ENCODE assay signal across 8 cellular contexts in the genomic region with DNA sequence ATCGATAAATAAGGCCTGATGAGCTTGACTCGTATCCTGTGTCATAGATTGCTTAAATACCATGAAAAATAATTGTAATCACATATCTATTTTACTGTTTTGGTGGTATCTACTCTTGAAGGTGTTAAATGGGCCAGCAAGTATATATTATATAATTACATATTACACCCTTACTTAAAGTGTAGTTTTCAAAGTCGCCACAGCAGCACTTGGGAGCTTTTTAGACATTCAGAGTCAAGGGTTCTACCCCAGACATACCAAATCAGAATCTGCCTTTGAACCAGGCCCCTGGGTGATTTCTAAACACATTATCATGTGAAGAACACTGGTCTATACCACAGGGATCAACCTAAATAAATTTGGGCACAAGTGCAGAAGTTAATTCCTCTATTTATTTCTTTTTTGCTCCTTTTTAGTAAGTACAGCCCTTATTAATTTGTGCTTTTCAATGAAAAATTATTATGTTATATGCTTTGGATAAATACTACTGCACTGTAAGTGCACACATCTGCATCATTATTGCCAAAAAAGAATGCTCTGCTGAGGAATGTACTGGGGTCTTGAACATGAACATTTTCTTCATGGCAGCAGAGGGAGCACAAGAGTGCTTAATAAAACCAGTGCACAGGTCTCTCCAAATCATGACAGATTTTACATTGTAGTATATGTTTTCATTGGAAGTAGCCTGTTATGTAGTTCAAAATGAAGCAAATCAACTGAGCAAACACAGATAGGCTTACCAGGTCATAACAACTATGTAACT. TPM values are rescaled to one million over a fixed set of nuclear protein-coding genes. Genes with fewer than 3 reads are reported as not detected.
DNase-seq lines count a peak whose midpoint lies in the region; ATAC-seq and TF ChIP-seq lines count a peak whose summit lies in the region.

No MANE protein-coding gene starts in this region.

- TF ChIP-seq EP300 in sigmoid colon (IDR thresholded peaks at IDR 0.05): no peak

- H3K4me1 ChIP-seq in sigmoid colon (peaks cover 0 to 67% (median 53%) of the 10 kb centered on the region in 4 donors), prostate gland (replicated peaks) (peaks cover 7% of the 10 kb centered on the region)

- H3K9me3 ChIP-seq in sigmoid colon (no peaks in the 10 kb centered on the region), prostate gland (no peaks in the 10 kb centered on the region)

- no peak for TF ChIP-seq POLR2A in sigmoid colon (IDR thresholded peaks at IDR 0.05)
- no peak for TF ChIP-seq POLR2A in prostate gland (IDR thresholded peaks at IDR 0.05)

- H3K4me3 ChIP-seq in choroid plexus epithelial cell (ENCODE audit: low read depth, low read length): no peak overlapping the region
- H3K4me3 ChIP-seq in sigmoid colon: no peak overlapping the region
- H3K4me3 ChIP-seq in prostate gland: no peak overlapping the region

- intact Hi-C loops in sigmoid colon (cut with DNase I) (loop anchor here (2.0 to 10.0 kb wide), 4 partner anchors 200 to 943 kb away; partner anchors contain the start of gene NUP153), prostate gland (cut with DNase I) (loop anchor here (2.0 to 10.0 kb wide), 2 partner anchors 322 to 360 kb away; no protein-coding TSS in a partner anchor)

- H3K27me3 ChIP-seq in sigmoid colon (no peaks in the 10 kb centered on the region), prostate gland (replicated peaks; ENCODE audit: insufficient read depth) (no peaks in the 10 kb centered on the region)

- DNase-seq in NCI-H2171 treated with DMSO at 0.1 percent for 48 hours (lab: John Stamatoyannopoulos, UW): peak; percentile 4
- DNase-seq in NCI-H2171 (lab: John Stamatoyannopoulos, UW): no peak
- DNase-seq in NCI-H748 treated with DMSO at 0.1 percent for 48 hours (lab: John Stamatoyannopoulos, UW): peak; percentile 39
- DNase-seq in choroid plexus epithelial cell (ENCODE audit: low read depth): peak; percentile 83
- no peak for DNase-seq in sigmoid colon
- DNase-seq in NCI-H1694 (lab: John Stamatoyannopoulos, UW): no peak
- no peak for DNase-seq in prostate gland (ENCODE audit: low spot score)

- TF ChIP-seq CTCF in choroid plexus epithelial cell (conservative IDR thresholded peaks at IDR 0.05; ENCODE audit: low read depth, low read length) (peak; percentile 64), sigmoid colon (IDR thresholded peaks at IDR 0.05) (peak in 3 of 4 experiments; percentile 22 to 49 (median 47)), prostate gland (IDR thresholded peaks at IDR 0.05) (peak in 2 of 4 experiments; percentile 57 to 68)

- WGBS in sigmoid colon, 2 donors: 57 to 83% methylated on average over 3 of the region's 3 CpGs
- 47% methylated on average over 3 of the region's 3 CpGs for WGBS in prostate gland

- ATAC-seq in HG03469 (IDR thresholded peaks at IDR 0.05; ENCODE audit: unreplicated experiment): no peak

- H3K36me3 ChIP-seq in sigmoid colon (no peaks in the 10 kb centered on the region), prostate gland (no peaks in the 10 kb centered on the region)

- peak overlapping the region; percentile 97 to 99 (median 98) for H3K27ac ChIP-seq in sigmoid colon
- H3K27ac ChIP-seq in prostate gland: peak overlapping the region in 1 of 2 donors; percentile 97

RNA-seq across cellular contexts. Expression of gene ATXN1, which starts 3.1 kb away (rescaled TPM):
- total RNA-seq in sigmoid colon: 10 to 100 TPM; 37.7 to 95.3 (median 59.9) TPM
- 1 to 10 TPM; 4.8 to 8.6 (median 7.2) TPM for polyA plus RNA-seq in sigmoid colon
- 10 to 100 TPM; 28.5 to 89.0 TPM for total RNA-seq in prostate gland

Comparison
In these comparisons a context has a peak if more than half of its experiments do, and no peak if none do; other contexts are left out.
1. DNase-seq: peak in NCI-H2171 treated with DMSO at 0.1 percent for 48 hours (single experiment), NCI-H748 treated with DMSO at 0.1 percent for 48 hours (single experiment) and choroid plexus epithelial cell (single experiment); none in NCI-H2171 (single experiment), sigmoid colon (single experiment), NCI-H1694 (single experiment) and prostate gland (single experiment).